In genomic region chr12:109460538-109460937, GRCh38 we compare ENCODE assay signal across 10 cellular contexts. TPM values are rescaled to one million over a fixed set of nuclear protein-coding genes. Genes with fewer than 3 reads are reported as not detected.
DNase-seq lines count a peak whose midpoint lies in the region; ATAC-seq, FAIRE-seq and TF ChIP-seq lines count a peak whose summit lies in the region.
"Had no signal": no experiment of that assay in that cellular context is flagged by ENCODE, and none has a peak within 500 bp of the region (broad histone marks: within the 10 kb centered on the region; RNA-seq: fewer than 3 reads in every experiment).

No MANE protein-coding gene starts in this region.

- ATAC-seq in K562, result peak; percentile 12
- peak; percentile 70 to 71 for ATAC-seq in lower lobe of right lung
- ATAC-seq in stimulated activated memory B cell treated with anti-CD40 and anti-IgM and Interleukin-4, amounts not matched to agents 10 μg/mL and 1 μg/mL and 100 μg/mL, for 72 hours, result no peak
- no peak for ATAC-seq in GM18873 (IDR thresholded peaks at IDR 0.05; ENCODE audit: low FRiP score, unreplicated experiment)
- ATAC-seq in CD4-positive, alpha-beta T cell (ENCODE audit: poor library complexity), result no peak
- ATAC-seq: stimulated activated naive CD8-positive, alpha-beta T cell treated with anti-CD3 and anti-CD28 coated beads, Interleukin-15, Interleukin-2, amounts not matched to agents 100 U/mL and 50 U/mL, for 24 hours had no signal

- H3K4me1 Mint-ChIP-seq in HFFc6 (ENCODE audit: low read depth), result peaks cover 99% of the 10 kb centered on the region
- peaks cover 42% of the 10 kb centered on the region for H3K4me1 Mint-ChIP-seq in stimulated activated memory B cell treated with anti-CD40 and anti-IgM and Interleukin-4, amounts not matched to agents 10 μg/mL and 1 μg/mL and 100 μg/mL, for 72 hours
- peaks cover 50% of the 10 kb centered on the region for H3K4me1 Mint-ChIP-seq in CD4-positive, alpha-beta T cell (ENCODE audit: low read depth)
- peaks cover 53% of the 10 kb centered on the region for H3K4me1 Mint-ChIP-seq in activated T-cell treated with anti-CD3 and anti-CD28 coated beads, Interleukin-2, amount 50 U/mL, for 24 hours (ENCODE audit: low read depth)

- H3K4me1 ChIP-seq in K562 (replicated peaks in 1 of 2; ENCODE audit: control insufficient read depth in 2 of 2, insufficient read depth in 2 of 2, low read length in 2 of 2), result peaks cover 34 to 41% of the 10 kb centered on the region in 2 experiments
- H3K4me1 ChIP-seq in lower lobe of right lung, result peaks cover 88% of the 10 kb centered on the region

- no peak for TF ChIP-seq EP300 in K562 (IDR thresholded peaks at IDR 0.05; ENCODE audit: low read length)

- no TSS peak for BruUV-seq in K562 (replicated peaks; lab: Mats Ljungman, UMichigan)

- DNase-seq in HFFc6 (no peak), K562 (ENCODE audit: extremely low read depth in 1 of 4, low spot score in 3 of 4) (peak in 2 of 4 experiments; percentile 28 to 30), lower lobe of right lung (peak; percentile 94), activated gamma-delta T cell treated with Interleukin-2 at 50 U/mL for 16 hours (no peak)
- no peak for DNase-seq in CD4-positive, alpha-beta T cell
- DNase-seq in activated T-cell treated with anti-CD3 and anti-CD28 coated beads, Interleukin-2, amount 50 U/mL, for 24 hours, result no peak
- DNase-seq: stimulated activated naive CD8-positive, alpha-beta T cell treated with anti-CD3 and anti-CD28 coated beads, Interleukin-15, Interleukin-2, amounts not matched to agents 100 U/mL and 50 U/mL, for 24 hours had no signal

- 100% methylated on average over 6 of the region's 13 CpGs for WGBS in K562 (ENCODE audit: insufficient coverage, low coverage, missing lambda C conversion rate)

- in situ Hi-C loops in K562 (cut with MboI), result no loop called here

- H3K27ac ChIP-seq in K562 (ENCODE audit: extremely low read depth, low read depth, low read length) (peak overlapping the region; percentile 93), lower lobe of right lung (peak overlapping the region; percentile 94)
- H3K27ac ChIP-seq in CD4-positive, alpha-beta T cell (ENCODE audit: low read depth, low read length), result no peak overlapping the region

- FAIRE-seq in K562 (lab: Jason Lieb, UNC), result no peak
- FAIRE-seq: colon had no signal

- H3K27me3 ChIP-seq in K562 (ENCODE audit: control insufficient read depth in 2 of 2, insufficient read depth in 2 of 2, low read length in 2 of 2) (no peaks in the 10 kb centered on the region), lower lobe of right lung (ENCODE audit: low read depth) (no peaks in the 10 kb centered on the region)
- H3K27me3 ChIP-seq in CD4-positive, alpha-beta T cell (ENCODE audit: control insufficient read depth, insufficient read depth, low read length), result no peaks in the 10 kb centered on the region

- POLR2A ChIA-PET in K562 (lab: Yijun Ruan, JAX), result interaction anchor here (0.6 to 1.5 kb wide), 7 partner anchors 9 to 323 kb away, joined by 3 to 5 read pairs (median 3); no protein-coding TSS in a partner anchor
- POLR2A ChIA-PET in CD4-positive, alpha-beta T cell (lab: Charles Lee), result no interaction called here

- TF ChIP-seq RAD21 in K562 (CRISPR knock-in tag; conservative IDR thresholded peaks at IDR 0.05 in 1 of 2, IDR thresholded peaks at IDR 0.05 in 1 of 2), result no peak

- peaks cover 75% of the 10 kb centered on the region for H3K36me3 Mint-ChIP-seq in HFFc6 (ENCODE audit: low read depth)
- peaks cover 65% of the 10 kb centered on the region for H3K36me3 Mint-ChIP-seq in stimulated activated memory B cell treated with anti-CD40 and anti-IgM and Interleukin-4, amounts not matched to agents 10 μg/mL and 1 μg/mL and 100 μg/mL, for 72 hours
- peaks cover 66% of the 10 kb centered on the region for H3K36me3 Mint-ChIP-seq in CD4-positive, alpha-beta T cell (ENCODE audit: low read depth)
- H3K36me3 Mint-ChIP-seq in activated T-cell treated with anti-CD3 and anti-CD28 coated beads, Interleukin-2, amount 50 U/mL, for 24 hours (ENCODE audit: low read depth), result peaks cover 69% of the 10 kb centered on the region

- peaks cover 3% of the 10 kb centered on the region; the same call in 1 of the 2 replicates for H4K20me1 ChIP-seq in K562 (replicated peaks; ENCODE audit: control insufficient read depth, insufficient read depth, low read length)

- H3K36me3 ChIP-seq in K562 (ENCODE audit: control insufficient read depth, insufficient read depth, low read length) (peaks cover 51% of the 10 kb centered on the region), lower lobe of right lung (peaks cover 48% of the 10 kb centered on the region)

- no peak for TF ChIP-seq POLR2A in K562 (conservative IDR thresholded peaks at IDR 0.05)

- H3K9me3 Mint-ChIP-seq in HFFc6, result no peaks in the 10 kb centered on the region
- H3K9me3 Mint-ChIP-seq in stimulated activated memory B cell treated with anti-CD40 and anti-IgM and Interleukin-4, amounts not matched to agents 10 μg/mL and 1 μg/mL and 100 μg/mL, for 72 hours, result no peaks in the 10 kb centered on the region
- H3K9me3 Mint-ChIP-seq in CD4-positive, alpha-beta T cell, result no peaks in the 10 kb centered on the region
- H3K9me3 Mint-ChIP-seq in activated T-cell treated with anti-CD3 and anti-CD28 coated beads, Interleukin-2, amount 50 U/mL, for 24 hours, result no peaks in the 10 kb centered on the region

- H2AFZ ChIP-seq in K562 (ENCODE audit: low read depth, low read length), result peak overlapping the region; percentile 37

- peak overlapping the region; percentile 56; the same call in 1 of the 2 replicates for H3K4me2 ChIP-seq in K562 (ENCODE audit: insufficient read depth, low read length)

- CTCF ChIA-PET in K562 (lab: Yijun Ruan, JAX; ENCODE audit: low intra/inter-chr PET ratio), result no interaction called here
- CTCF ChIA-PET in CD4-positive, alpha-beta T cell (lab: Charles Lee), result no interaction called here

- H3K9me1 ChIP-seq in K562 (ENCODE audit: control insufficient read depth, insufficient read depth, low read length), result no peaks in the 10 kb centered on the region

- peak overlapping the region; percentile 26 to 42; a peak in 2 of 4 replicates for H3K9ac ChIP-seq in K562 (ENCODE audit: insufficient read depth in 1 of 2, low read depth in 2 of 2, low read length in 2 of 2)

- H3K27me3 Mint-ChIP-seq in HFFc6 (ENCODE audit: insufficient read depth), result peaks cover 5% of the 10 kb centered on the region
- H3K27me3 Mint-ChIP-seq in stimulated activated memory B cell treated with anti-CD40 and anti-IgM and Interleukin-4, amounts not matched to agents 10 μg/mL and 1 μg/mL and 100 μg/mL, for 72 hours, result no peaks in the 10 kb centered on the region
- no peaks in the 10 kb centered on the region for H3K27me3 Mint-ChIP-seq in CD4-positive, alpha-beta T cell
- H3K27me3 Mint-ChIP-seq in activated T-cell treated with anti-CD3 and anti-CD28 coated beads, Interleukin-2, amount 50 U/mL, for 24 hours, result no peaks in the 10 kb centered on the region

- TF ChIP-seq CTCF in HFFc6 (IDR thresholded peaks at IDR 0.05) (no peak), K562 (IDR thresholded peaks at IDR 0.05 in 2 of 3, conservative IDR thresholded peaks at IDR 0.05 in 1 of 3; ENCODE audit: insufficient read depth in 2 of 3, low read depth in 1 of 3, low read length in 3 of 3) (no peak), lower lobe of right lung (IDR thresholded peaks at IDR 0.05) (no peak)
- TF ChIP-seq CTCF in CD4-positive, alpha-beta T cell (IDR thresholded peaks at IDR 0.05), result no peak

- no peak overlapping the region for H3K4me3 Mint-ChIP-seq in HFFc6
- no peak overlapping the region for H3K4me3 Mint-ChIP-seq in stimulated activated memory B cell treated with anti-CD40 and anti-IgM and Interleukin-4, amounts not matched to agents 10 μg/mL and 1 μg/mL and 100 μg/mL, for 72 hours
- no peak overlapping the region for H3K4me3 Mint-ChIP-seq in CD4-positive, alpha-beta T cell
- no peak overlapping the region for H3K4me3 Mint-ChIP-seq in activated T-cell treated with anti-CD3 and anti-CD28 coated beads, Interleukin-2, amount 50 U/mL, for 24 hours

- intact Hi-C loops in K562 (cut with micrococcal nuclease), result no loop called here
- intact Hi-C loops in lower lobe of right lung (cut with DNase I), result no loop called here
- intact Hi-C loops in CD4-positive, alpha-beta T cell (cut with DNase I, micrococcal nuclease), result no loop called here

- no peak overlapping the region for H3K4me3 ChIP-seq in K562
- no peak overlapping the region for H3K4me3 ChIP-seq in lower lobe of right lung

- H3K9me3 ChIP-seq in K562 (replicated peaks; ENCODE audit: control insufficient read depth, insufficient read depth, low read depth, low read length) (no peaks in the 10 kb centered on the region), lower lobe of right lung (no peaks in the 10 kb centered on the region)
- no peaks in the 10 kb centered on the region for H3K9me3 ChIP-seq in CD4-positive, alpha-beta T cell (ENCODE audit: control insufficient read depth, low read length)

- H3K79me2 ChIP-seq in K562 (ENCODE audit: control insufficient read depth, insufficient read depth, low read length), result peaks cover 43% of the 10 kb centered on the region

- H3K27ac Mint-ChIP-seq in HFFc6, result peak overlapping the region; percentile 99
- H3K27ac Mint-ChIP-seq in stimulated activated memory B cell treated with anti-CD40 and anti-IgM and Interleukin-4, amounts not matched to agents 10 μg/mL and 1 μg/mL and 100 μg/mL, for 72 hours, result peak overlapping the region; percentile 83
- H3K27ac Mint-ChIP-seq in CD4-positive, alpha-beta T cell, result no peak overlapping the region
- no peak overlapping the region for H3K27ac Mint-ChIP-seq in activated T-cell treated with anti-CD3 and anti-CD28 coated beads, Interleukin-2, amount 50 U/mL, for 24 hours

RNA-seq across cellular contexts. Expression of gene KCTD10, which starts 16.6 kb away (rescaled TPM):
- 100 to 1,000 TPM; 127 to 145 (median 134) TPM for total RNA-seq in HFFc6 (2021; fragmentation: NEBNext Ultra II Directional; extraction: Animal tissue kit (Norgen Biotek cat#: 25700))
- total RNA-seq in K562 (2011; cell fraction: chromatin; rRNA removed; ENCODE audit: low replicate concordance), result 70.7 and 115 TPM in 2 replicates
- total RNA-seq in K562 (2011; cell fraction: nucleolus; rRNA removed), result 74.2 and 80.5 TPM in 2 replicates
- total RNA-seq in K562 (2011; cell fraction: nucleoplasm; rRNA removed), result 83.2 and 88.9 TPM in 2 replicates
- total RNA-seq in K562 (2014; rRNA removed), result 10.1 and 22.7 TPM in 2 replicates
- total RNA-seq in K562 (2014; rRNA removed; fragmentation: Illumina TruSeq; extraction: Trizol), result 13.3 and 16.7 TPM in 2 replicates
- total RNA-seq in K562 (2015; rRNA removed; fragmentation: Illumina TruSeq; extraction: Trizol), result 14.9 and 15.7 TPM in 2 replicates
- 20.4 and 24.1 TPM in 2 replicates for total RNA-seq in K562 (2021)
- 37.5 and 40.7 TPM in 2 replicates for polyA plus RNA-seq in K562 (2011; rRNA removed)
- polyA plus RNA-seq in K562 (2011; cell fraction: cytosol; rRNA removed), result 38.5 and 40.1 TPM in 2 replicates
- 56.0 and 66.5 TPM in 2 replicates for polyA plus RNA-seq in K562 (2011; cell fraction: nucleus; rRNA removed)
- 15.0 and 18.6 TPM in 2 replicates for polyA plus RNA-seq in K562 (2012)
- 19.2 and 25.9 TPM in 2 replicates for polyA plus RNA-seq in K562 (2014; fragmentation: Illumina TruSeq; extraction: Trizol)
- 10 to 100 TPM in 1 of 2 experiments, 1 to 10 TPM in 1; 1.9 to 12.3 TPM for polyA plus RNA-seq in K562 (2014; fragmentation: Nextera tagmentation; extraction: Ambion mirVana)
- polyA plus RNA-seq in K562 (2014; rRNA removed), result 19.1 and 21.8 TPM in 2 replicates
- 63.9 and 66.3 TPM in 2 replicates for polyA minus RNA-seq in K562 (2011; rRNA and poly(A)+ RNA removed)
- polyA minus RNA-seq in K562 (2011; cell fraction: cytosol; rRNA and poly(A)+ RNA removed), result 26.6 and 27.7 TPM in 2 replicates
- 54.7 and 75.9 TPM in 2 replicates for polyA minus RNA-seq in K562 (2011; cell fraction: nucleus; rRNA and poly(A)+ RNA removed)
- 61.4 TPM for total RNA-seq in lower lobe of right lung
- 10 to 100 TPM; 24.2 to 26.1 TPM for total RNA-seq in CD4-positive, alpha-beta T cell

RNA-seq across cellular contexts. Expression of gene UBE3B, which starts 16.9 kb away (rescaled TPM):
- total RNA-seq in HFFc6 (2021; fragmentation: NEBNext Ultra II Directional; extraction: Animal tissue kit (Norgen Biotek cat#: 25700)), result 10 to 100 TPM; 41.3 to 43.6 (median 43.1) TPM
- 126 and 128 TPM in 2 replicates for total RNA-seq in K562 (2011; cell fraction: chromatin; rRNA removed; ENCODE audit: low replicate concordance)
- total RNA-seq in K562 (2011; cell fraction: nucleolus; rRNA removed), result 54.6 and 61.0 TPM in 2 replicates
- 70.8 and 93.3 TPM in 2 replicates for total RNA-seq in K562 (2011; cell fraction: nucleoplasm; rRNA removed)
- total RNA-seq in K562 (2014; rRNA removed) (16.2 and 19.8 TPM in 2 replicates), K562 (2014; rRNA removed; fragmentation: Illumina TruSeq; extraction: Trizol) (12.2 and 13.8 TPM in 2 replicates), K562 (2015; rRNA removed; fragmentation: Illumina TruSeq; extraction: Trizol) (11.5 and 11.6 TPM in 2 replicates), K562 (2021) (18.7 and 21.8 TPM in 2 replicates), lower lobe of right lung (40.1 TPM)
- polyA plus RNA-seq in K562 (2011; rRNA removed) (23.6 and 28.5 TPM in 2 replicates), K562 (2014; fragmentation: Illumina TruSeq; extraction: Trizol) (14.8 and 17.1 TPM in 2 replicates), K562 (2014; fragmentation: Nextera tagmentation; extraction: Ambion mirVana) (1 to 10 TPM; 7.6 to 8.1 TPM), K562 (2014; rRNA removed) (15.5 and 22.1 TPM in 2 replicates)
- 11.8 and 17.3 TPM in 2 replicates for polyA plus RNA-seq in K562 (2011; cell fraction: cytosol; rRNA removed)
- polyA plus RNA-seq in K562 (2011; cell fraction: nucleus; rRNA removed), result 102 and 103 TPM in 2 replicates
- 13.6 and 18.2 TPM in 2 replicates for polyA plus RNA-seq in K562 (2012)
- polyA minus RNA-seq in K562 (2011; rRNA and poly(A)+ RNA removed), result 49.4 and 50.7 TPM in 2 replicates
- polyA minus RNA-seq in K562 (2011; cell fraction: cytosol; rRNA and poly(A)+ RNA removed), result 18.0 and 22.2 TPM in 2 replicates
- polyA minus RNA-seq in K562 (2011; cell fraction: nucleus; rRNA and poly(A)+ RNA removed), result 56.4 and 98.5 TPM in 2 replicates
- 10 to 100 TPM; 17.2 to 19.9 TPM for total RNA-seq in CD4-positive, alpha-beta T cell

Comparison
In these comparisons a context has a peak if more than half of its experiments do, and no peak if none do; other contexts are left out.
1. H3K27ac Mint-ChIP-seq: peak in HFFc6 (single experiment) and stimulated activated memory B cell treated with anti-CD40 and anti-IgM and Interleukin-4, amounts not matched to agents 10 μg/mL and 1 μg/mL and 100 μg/mL, for 72 hours (single experiment); none in CD4-positive, alpha-beta T cell (single experiment) and activated T-cell treated with anti-CD3 and anti-CD28 coated beads, Interleukin-2, amount 50 U/mL, for 24 hours (single experiment).
2. ATAC-seq: peak in K562 (single experiment) and lower lobe of right lung (2 of 2); none in stimulated activated memory B cell treated with anti-CD40 and anti-IgM and Interleukin-4, amounts not matched to agents 10 μg/mL and 1 μg/mL and 100 μg/mL, for 72 hours (single experiment), GM18873 (single experiment) and CD4-positive, alpha-beta T cell (single experiment).